Comparison of ENCODE assay signal across 26 cellular contexts in the genomic region with DNA sequence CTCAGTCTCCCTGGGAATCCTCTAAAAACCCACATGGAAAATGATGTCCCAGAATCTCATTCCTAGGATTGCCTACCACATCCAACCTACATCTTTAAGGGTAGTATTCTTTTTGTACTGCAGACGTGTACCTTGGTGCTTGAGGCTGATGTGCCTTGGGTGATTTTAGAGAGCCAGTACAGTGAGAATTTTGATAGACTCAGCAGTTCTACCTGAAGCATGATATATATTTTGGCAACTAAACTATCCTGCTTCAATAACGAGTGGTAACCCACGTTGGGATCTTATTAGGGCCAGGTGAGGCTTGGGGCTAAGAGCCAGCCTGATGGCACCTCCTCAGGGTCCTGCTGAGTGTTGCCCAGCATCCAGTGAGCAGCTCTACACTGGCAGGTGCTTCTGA.
"Had no signal": no experiment of that assay in that cellular context is flagged by ENCODE, and none has a peak within 500 bp of the region (broad histone marks: within the 10 kb centered on the region; RNA-seq: fewer than 3 reads in every experiment).

No MANE protein-coding gene starts in this region.

- ATAC-seq: stimulated activated effector memory CD8-positive, alpha-beta T cell treated with anti-CD3 and anti-CD28 coated beads, Interleukin-12 subunit alpha, Interleukin-12 subunit beta, amount 100 ng/mL, for 72 hours; stimulated activated memory B cell treated with anti-CD40 and anti-IgM and Interleukin-4, amounts not matched to agents 10 μg/mL and 1 μg/mL and 100 μg/mL, for 72 hours; stimulated activated naive B cell treated with anti-CD40 and anti-IgM and Interleukin-4, amounts not matched to agents 10 μg/mL and 1 μg/mL and 100 μg/mL, for 72 hours; stimulated activated naive CD8-positive, alpha-beta T cell treated with anti-CD3 and anti-CD28 coated beads, Interleukin-15, amount 100 ng/mL, for 72 hours; stimulated activated naive CD8-positive, alpha-beta T cell treated with anti-CD3 and anti-CD28 coated beads, Interleukin-15, Interleukin-2, amounts not matched to agents 100 U/mL and 50 U/mL, for 24 hours; upper lobe of right lung had no signal

- H3K4me1 ChIP-seq: stomach, suprapubic skin, testis, tibial artery, tibial nerve, transverse colon, upper lobe of left lung, upper lobe of right lung, uterus, vagina had no signal

- FAIRE-seq: urothelium cell line had no signal

- H3K27ac ChIP-seq: stomach, suprapubic skin, testis, thoracic aorta, thyroid gland, tibial artery, tibial nerve, transverse colon, upper lobe of left lung, upper lobe of right lung, uterus, vagina had no signal

- DNase-seq: stimulated activated CD4-positive, alpha-beta T cell treated with anti-CD3 and anti-CD28 coated beads, Interleukin-2, amount 100 ng/mL, for 48 hours; stimulated activated CD4-positive, alpha-beta T cell treated with anti-CD3 and anti-CD28 coated beads, Interleukin-4, amount 100 ng/mL, for 1 hour; stimulated activated CD4-positive, alpha-beta T cell treated with anti-CD3 and anti-CD28 coated beads, Interleukin-4, amount 100 ng/mL, for 24 hours; stimulated activated CD4-positive, alpha-beta T cell treated with anti-CD3 and anti-CD28 coated beads, Interleukin-4, amount 100 ng/mL, for 4 hours; stimulated activated CD8-positive, alpha-beta memory T cell treated with anti-CD3 and anti-CD28 coated beads, Interleukin-4, amount 100 ng/mL, for 48 hours; stimulated activated naive B cell treated with anti-CD40 and anti-IgM and Interleukin-4, amounts not matched to agents 10 μg/mL and 1 μg/mL and 100 μg/mL, for 72 hours; stimulated activated naive CD4-positive, alpha-beta T cell; stimulated activated naive CD4-positive, alpha-beta T cell treated with Interleukin-2 at 50 U/mL for 16 hours; stimulated activated naive CD8-positive, alpha-beta T cell treated with anti-CD3 and anti-CD28 coated beads, Interleukin-15, amount 100 ng/mL, for 72 hours; stimulated activated naive CD8-positive, alpha-beta T cell treated with anti-CD3 and anti-CD28 coated beads, Interleukin-15, Interleukin-2, amounts not matched to agents 100 U/mL and 50 U/mL, for 24 hours; stomach; substantia nigra; testis; thyroid gland; tibial artery; transverse colon; upper lobe of left lung; upper lobe of right lung; uterus had no signal

- H3K27me3 ChIP-seq: stomach, testis, thyroid gland, tibial artery, tibial nerve, transverse colon, upper lobe of left lung, upper lobe of right lung, uterus, vagina had no signal

- H3K9me3 ChIP-seq: stomach, suprapubic skin, testis, thoracic aorta, thyroid gland, tibial artery, tibial nerve, transverse colon, upper lobe of left lung, upper lobe of right lung, uterus, vagina had no signal

- H3K4me3 ChIP-seq: stomach, suprapubic skin, testis, thoracic aorta, thyroid gland, tibial artery, tibial nerve, transverse colon, upper lobe of left lung, upper lobe of right lung, uterus, vagina had no signal

- H3K36me3 ChIP-seq: stomach, suprapubic skin, thoracic aorta, thyroid gland, tibial artery, tibial nerve, transverse colon, upper lobe of left lung, upper lobe of right lung, uterus, vagina had no signal
